In the genomic region with DNA sequence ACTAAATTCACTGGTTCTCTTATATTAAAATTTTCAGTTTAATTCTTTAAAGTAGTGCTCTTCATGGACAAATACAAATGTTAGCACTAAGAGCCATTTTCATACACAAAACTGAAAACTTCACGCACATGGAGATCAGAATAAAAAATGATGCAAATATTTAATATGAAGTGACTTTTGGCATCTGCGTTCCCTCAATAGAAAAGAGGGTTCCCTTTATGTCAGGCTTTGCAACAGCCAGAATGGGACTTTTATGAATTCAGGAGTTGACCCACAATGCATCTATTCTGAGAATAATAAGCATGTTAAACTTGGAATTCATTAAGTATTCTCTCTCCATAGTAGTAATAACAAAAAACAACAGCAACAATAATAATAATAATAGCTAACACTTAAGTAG, we compare ENCODE assay signal across 1 cellular context.
TF ChIP-seq lines count a peak whose summit lies in the region.

No MANE protein-coding gene starts in this region.

TF ChIP-seq in GM23338, 12 proteins besides CTCF, POLR2A, EP300 and RAD21 (continued from another document):
- TF ChIP-seq, protein P1, sequence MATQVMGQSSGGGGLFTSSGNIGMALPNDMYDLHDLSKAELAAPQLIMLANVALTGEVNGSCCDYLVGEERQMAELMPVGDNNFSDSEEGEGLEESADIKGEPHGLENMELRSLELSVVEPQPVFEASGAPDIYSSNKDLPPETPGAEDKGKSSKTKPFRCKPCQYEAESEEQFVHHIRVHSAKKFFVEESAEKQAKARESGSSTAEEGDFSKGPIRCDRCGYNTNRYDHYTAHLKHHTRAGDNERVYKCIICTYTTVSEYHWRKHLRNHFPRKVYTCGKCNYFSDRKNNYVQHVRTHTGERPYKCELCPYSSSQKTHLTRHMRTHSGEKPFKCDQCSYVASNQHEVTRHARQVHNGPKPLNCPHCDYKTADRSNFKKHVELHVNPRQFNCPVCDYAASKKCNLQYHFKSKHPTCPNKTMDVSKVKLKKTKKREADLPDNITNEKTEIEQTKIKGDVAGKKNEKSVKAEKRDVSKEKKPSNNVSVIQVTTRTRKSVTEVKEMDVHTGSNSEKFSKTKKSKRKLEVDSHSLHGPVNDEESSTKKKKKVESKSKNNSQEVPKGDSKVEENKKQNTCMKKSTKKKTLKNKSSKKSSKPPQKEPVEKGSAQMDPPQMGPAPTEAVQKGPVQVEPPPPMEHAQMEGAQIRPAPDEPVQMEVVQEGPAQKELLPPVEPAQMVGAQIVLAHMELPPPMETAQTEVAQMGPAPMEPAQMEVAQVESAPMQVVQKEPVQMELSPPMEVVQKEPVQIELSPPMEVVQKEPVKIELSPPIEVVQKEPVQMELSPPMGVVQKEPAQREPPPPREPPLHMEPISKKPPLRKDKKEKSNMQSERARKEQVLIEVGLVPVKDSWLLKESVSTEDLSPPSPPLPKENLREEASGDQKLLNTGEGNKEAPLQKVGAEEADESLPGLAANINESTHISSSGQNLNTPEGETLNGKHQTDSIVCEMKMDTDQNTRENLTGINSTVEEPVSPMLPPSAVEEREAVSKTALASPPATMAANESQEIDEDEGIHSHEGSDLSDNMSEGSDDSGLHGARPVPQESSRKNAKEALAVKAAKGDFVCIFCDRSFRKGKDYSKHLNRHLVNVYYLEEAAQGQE (IDR thresholded peaks at IDR 0.05; ENCODE audit: unreplicated experiment) = no peak
- TF ChIP-seq, protein P2, sequence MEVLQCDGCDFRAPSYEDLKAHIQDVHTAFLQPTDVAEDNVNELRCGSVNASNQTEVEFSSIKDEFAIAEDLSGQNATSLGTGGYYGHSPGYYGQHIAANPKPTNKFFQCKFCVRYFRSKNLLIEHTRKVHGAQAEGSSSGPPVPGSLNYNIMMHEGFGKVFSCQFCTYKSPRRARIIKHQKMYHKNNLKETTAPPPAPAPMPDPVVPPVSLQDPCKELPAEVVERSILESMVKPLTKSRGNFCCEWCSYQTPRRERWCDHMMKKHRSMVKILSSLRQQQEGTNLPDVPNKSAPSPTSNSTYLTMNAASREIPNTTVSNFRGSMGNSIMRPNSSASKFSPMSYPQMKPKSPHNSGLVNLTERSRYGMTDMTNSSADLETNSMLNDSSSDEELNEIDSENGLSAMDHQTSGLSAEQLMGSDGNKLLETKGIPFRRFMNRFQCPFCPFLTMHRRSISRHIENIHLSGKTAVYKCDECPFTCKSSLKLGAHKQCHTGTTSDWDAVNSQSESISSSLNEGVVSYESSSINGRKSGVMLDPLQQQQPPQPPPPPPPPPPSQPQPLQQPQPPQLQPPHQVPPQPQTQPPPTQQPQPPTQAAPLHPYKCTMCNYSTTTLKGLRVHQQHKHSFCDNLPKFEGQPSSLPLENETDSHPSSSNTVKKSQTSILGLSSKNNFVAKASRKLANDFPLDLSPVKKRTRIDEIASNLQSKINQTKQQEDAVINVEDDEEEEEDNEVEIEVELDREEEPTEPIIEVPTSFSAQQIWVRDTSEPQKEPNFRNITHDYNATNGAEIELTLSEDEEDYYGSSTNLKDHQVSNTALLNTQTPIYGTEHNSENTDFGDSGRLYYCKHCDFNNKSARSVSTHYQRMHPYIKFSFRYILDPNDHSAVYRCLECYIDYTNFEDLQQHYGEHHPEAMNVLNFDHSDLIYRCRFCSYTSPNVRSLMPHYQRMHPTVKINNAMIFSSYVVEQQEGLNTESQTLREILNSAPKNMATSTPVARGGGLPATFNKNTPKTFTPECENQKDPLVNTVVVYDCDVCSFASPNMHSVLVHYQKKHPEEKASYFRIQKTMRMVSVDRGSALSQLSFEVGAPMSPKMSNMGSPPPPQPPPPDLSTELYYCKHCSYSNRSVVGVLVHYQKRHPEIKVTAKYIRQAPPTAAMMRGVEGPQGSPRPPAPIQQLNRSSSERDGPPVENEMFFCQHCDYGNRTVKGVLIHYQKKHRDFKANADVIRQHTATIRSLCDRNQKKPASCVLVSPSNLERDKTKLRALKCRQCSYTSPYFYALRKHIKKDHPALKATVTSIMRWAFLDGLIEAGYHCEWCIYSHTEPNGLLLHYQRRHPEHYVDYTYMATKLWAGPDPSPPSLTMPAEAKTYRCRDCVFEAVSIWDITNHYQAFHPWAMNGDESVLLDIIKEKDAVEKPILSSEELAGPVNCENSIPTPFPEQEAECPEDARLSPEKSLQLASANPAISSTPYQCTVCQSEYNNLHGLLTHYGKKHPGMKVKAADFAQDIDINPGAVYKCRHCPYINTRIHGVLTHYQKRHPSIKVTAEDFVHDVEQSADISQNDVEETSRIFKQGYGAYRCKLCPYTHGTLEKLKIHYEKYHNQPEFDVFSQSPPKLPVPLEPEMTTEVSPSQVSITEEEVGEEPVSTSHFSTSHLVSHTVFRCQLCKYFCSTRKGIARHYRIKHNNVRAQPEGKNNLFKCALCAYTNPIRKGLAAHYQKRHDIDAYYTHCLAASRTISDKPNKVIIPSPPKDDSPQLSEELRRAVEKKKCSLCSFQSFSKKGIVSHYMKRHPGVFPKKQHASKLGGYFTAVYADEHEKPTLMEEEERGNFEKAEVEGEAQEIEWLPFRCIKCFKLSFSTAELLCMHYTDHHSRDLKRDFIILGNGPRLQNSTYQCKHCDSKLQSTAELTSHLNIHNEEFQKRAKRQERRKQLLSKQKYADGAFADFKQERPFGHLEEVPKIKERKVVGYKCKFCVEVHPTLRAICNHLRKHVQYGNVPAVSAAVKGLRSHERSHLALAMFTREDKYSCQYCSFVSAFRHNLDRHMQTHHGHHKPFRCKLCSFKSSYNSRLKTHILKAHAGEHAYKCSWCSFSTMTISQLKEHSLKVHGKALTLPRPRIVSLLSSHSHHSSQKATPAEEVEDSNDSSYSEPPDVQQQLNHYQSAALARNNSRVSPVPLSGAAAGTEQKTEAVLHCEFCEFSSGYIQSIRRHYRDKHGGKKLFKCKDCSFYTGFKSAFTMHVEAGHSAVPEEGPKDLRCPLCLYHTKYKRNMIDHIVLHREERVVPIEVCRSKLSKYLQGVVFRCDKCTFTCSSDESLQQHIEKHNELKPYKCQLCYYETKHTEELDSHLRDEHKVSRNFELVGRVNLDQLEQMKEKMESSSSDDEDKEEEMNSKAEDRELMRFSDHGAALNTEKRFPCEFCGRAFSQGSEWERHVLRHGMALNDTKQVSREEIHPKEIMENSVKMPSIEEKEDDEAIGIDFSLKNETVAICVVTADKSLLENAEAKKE (CRISPR knock-in tag; IDR thresholded peaks at IDR 0.05) = no peak
- TF ChIP-seq ZNF331 (CRISPR knock-in tag; IDR thresholded peaks at IDR 0.05; ENCODE audit: low read depth) = no peak
- TF ChIP-seq NANOG (IDR thresholded peaks at IDR 0.05; ENCODE audit: borderline replicate concordance) = no peak
- TF ChIP-seq EZH2 (IDR thresholded peaks at IDR 0.05; ENCODE audit: low read depth, unreplicated experiment) = no peak
- TF ChIP-seq CREB1 (CRISPR knock-in tag; IDR thresholded peaks at IDR 0.05; ENCODE audit: low read depth) = no peak
TF ChIP-seq in GM23338: peak in this region for 0.
